ENCODE assay signal across 18 cellular contexts in the genomic region with DNA sequence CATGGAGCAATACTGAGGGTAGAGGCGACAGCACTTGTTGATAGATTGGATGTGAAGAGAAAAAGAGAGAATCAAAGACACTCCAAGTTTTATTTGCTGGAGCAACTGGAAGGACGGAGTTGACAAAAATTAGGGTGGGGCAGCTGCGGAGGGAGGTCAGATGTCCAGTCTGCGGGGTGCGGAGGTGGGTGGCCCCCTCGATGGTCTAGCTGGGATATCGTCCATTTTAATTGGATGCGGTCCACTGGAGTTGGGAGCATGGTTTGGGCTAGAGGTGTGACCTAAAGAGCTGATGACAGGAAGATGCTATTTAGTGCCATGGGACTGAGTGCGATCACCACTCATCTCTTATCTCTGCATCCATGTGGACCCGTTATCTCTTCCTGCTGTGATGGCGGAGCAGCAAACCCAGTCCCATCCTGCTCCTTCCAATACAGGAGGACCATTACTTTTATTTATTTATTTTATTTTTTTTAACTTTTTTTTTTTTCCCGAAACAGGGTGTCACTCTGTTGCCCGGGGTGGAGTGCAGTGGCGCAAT. TPM values are rescaled to one million over a fixed set of nuclear protein-coding genes. Genes with fewer than 3 reads are reported as not detected.
DNase-seq lines count a peak whose midpoint lies in the region; ATAC-seq, FAIRE-seq and TF ChIP-seq lines count a peak whose summit lies in the region.
"Had no signal": no experiment of that assay in that cellular context is flagged by ENCODE, and none has a peak within 500 bp of the region (broad histone marks: within the 10 kb centered on the region; RNA-seq: fewer than 3 reads in every experiment).

No MANE protein-coding gene starts in this region.

- no peaks in the 10 kb centered on the region for H3K4me1 ChIP-seq in astrocyte (ENCODE audit: insufficient read depth, low read length)
- no peaks in the 10 kb centered on the region for H3K4me1 ChIP-seq in effector memory CD4-positive, alpha-beta T cell (ENCODE audit: control insufficient read depth, insufficient read depth, low read length, poor library complexity, severe bottlenecking)

- DNase-seq in activated naive CD8-positive, alpha-beta T cell treated with anti-CD3 and anti-CD28 coated beads, Interleukin-2, amount 10 ng/mL, durations not matched to agents 7 days and 5 days, result peak; percentile 1
- no peak for DNase-seq in activated naive CD8-positive, alpha-beta T cell treated with anti-CD3 and anti-CD28 coated beads, Interleukin-2, amount 50 U/mL, for 24 hours
- DNase-seq in astrocyte (ENCODE audit: low read depth), result no peak
- DNase-seq in mesenteric fat pad (ENCODE audit: low spot score), result peak; percentile 53
- no peak for DNase-seq in effector memory CD4-positive, alpha-beta T cell
- DNase-seq: 8988T; Calu3; CD4-positive, alpha-beta memory T cell; DMS79 treated with DMSO at 0.1 percent for 48 hours; GF-D8; HCEC 1CT; HFFc6 had no signal

- H3K79me2 ChIP-seq in astrocyte (ENCODE audit: insufficient read depth, low read length), result no peaks in the 10 kb centered on the region

- H3K4me3 ChIP-seq in astrocyte (ENCODE audit: insufficient read depth, low read depth, low read length), result no peak overlapping the region
- no peak overlapping the region for H3K4me3 ChIP-seq in effector memory CD4-positive, alpha-beta T cell (ENCODE audit: insufficient read depth, low read depth, low read length, poor library complexity, severe bottlenecking)
- H3K4me3 ChIP-seq: BLaER1, GM23338 had no signal

- peaks cover 16% of the 10 kb centered on the region for H3K27me3 ChIP-seq in astrocyte (ENCODE audit: insufficient read depth, low read length)
- H3K27me3 ChIP-seq in effector memory CD4-positive, alpha-beta T cell (replicated peaks; ENCODE audit: control insufficient read depth, insufficient read depth, low read length, poor library complexity, severe bottlenecking), result peaks cover 3% of the 10 kb centered on the region
- H3K27me3 ChIP-seq: BLaER1 had no signal

- no peak overlapping the region for H2AFZ ChIP-seq in astrocyte (ENCODE audit: low read depth, low read length)
- H2AFZ ChIP-seq: GM23338 had no signal

- no peak overlapping the region for H3K4me2 ChIP-seq in astrocyte (ENCODE audit: low read length)
- H3K4me2 ChIP-seq: BLaER1, GM23338 had no signal

- H3K27me3 Mint-ChIP-seq in activated naive CD8-positive, alpha-beta T cell treated with anti-CD3 and anti-CD28 coated beads, Interleukin-2, amount 10 ng/mL, durations not matched to agents 7 days and 5 days, result peaks cover 12% of the 10 kb centered on the region
- H3K27me3 Mint-ChIP-seq in activated naive CD8-positive, alpha-beta T cell treated with anti-CD3 and anti-CD28 coated beads, Interleukin-2, amount 50 U/mL, for 24 hours, result peaks cover 25% of the 10 kb centered on the region
- H3K27me3 Mint-ChIP-seq in astrocyte (ENCODE audit: low read depth, unreplicated experiment), result peaks cover 66% of the 10 kb centered on the region

- H3K9ac ChIP-seq in astrocyte (ENCODE audit: low read length), result no peak overlapping the region
- H3K9ac ChIP-seq: BLaER1 had no signal

- no peak overlapping the region for H3K27ac Mint-ChIP-seq in activated naive CD8-positive, alpha-beta T cell treated with anti-CD3 and anti-CD28 coated beads, Interleukin-2, amount 10 ng/mL, durations not matched to agents 7 days and 5 days
- no peak overlapping the region for H3K27ac Mint-ChIP-seq in activated naive CD8-positive, alpha-beta T cell treated with anti-CD3 and anti-CD28 coated beads, Interleukin-2, amount 50 U/mL, for 24 hours
- peak overlapping the region; percentile 11 for H3K27ac Mint-ChIP-seq in astrocyte (ENCODE audit: unreplicated experiment)
- H3K27ac Mint-ChIP-seq: CD14-positive monocyte, GM23338, HFFc6 had no signal

- no peak for ATAC-seq in activated naive CD8-positive, alpha-beta T cell treated with anti-CD3 and anti-CD28 coated beads, Interleukin-2, amount 10 ng/mL, durations not matched to agents 7 days and 5 days (ENCODE audit: low read depth)
- ATAC-seq in activated naive CD8-positive, alpha-beta T cell treated with anti-CD3 and anti-CD28 coated beads, Interleukin-2, amount 50 U/mL, for 24 hours, result no peak
- ATAC-seq in GM21619 (IDR thresholded peaks at IDR 0.05; ENCODE audit: unreplicated experiment) (no peak), GM21528 (IDR thresholded peaks at IDR 0.05; ENCODE audit: low FRiP score, unreplicated experiment) (no peak)

- POLR2A ChIA-PET in activated naive CD8-positive, alpha-beta T cell treated with anti-CD3 and anti-CD28 coated beads, Interleukin-2, amount 10 ng/mL, durations not matched to agents 7 days and 5 days (lab: Charles Lee), result no interaction called here

- no peaks in the 10 kb centered on the region for H4K20me1 ChIP-seq in astrocyte (ENCODE audit: insufficient read depth, low read length)
- H4K20me1 ChIP-seq: BLaER1 had no signal

- H3K9me3 Mint-ChIP-seq in activated naive CD8-positive, alpha-beta T cell treated with anti-CD3 and anti-CD28 coated beads, Interleukin-2, amount 10 ng/mL, durations not matched to agents 7 days and 5 days, result no peaks in the 10 kb centered on the region
- no peaks in the 10 kb centered on the region for H3K9me3 Mint-ChIP-seq in activated naive CD8-positive, alpha-beta T cell treated with anti-CD3 and anti-CD28 coated beads, Interleukin-2, amount 50 U/mL, for 24 hours
- peaks cover 6% of the 10 kb centered on the region for H3K9me3 Mint-ChIP-seq in astrocyte (ENCODE audit: unreplicated experiment)
- H3K9me3 Mint-ChIP-seq: CD4-positive, alpha-beta memory T cell; HFFc6 had no signal

- no peak for FAIRE-seq in astrocyte (lab: Jason Lieb, UNC)
- FAIRE-seq: H54 had no signal

- TF ChIP-seq CTCF in astrocyte (IDR thresholded peaks at IDR 0.05; ENCODE audit: insufficient read depth, low read depth, low read length), result no peak

- no peaks in the 10 kb centered on the region for H3K36me3 Mint-ChIP-seq in activated naive CD8-positive, alpha-beta T cell treated with anti-CD3 and anti-CD28 coated beads, Interleukin-2, amount 10 ng/mL, durations not matched to agents 7 days and 5 days
- H3K36me3 Mint-ChIP-seq in activated naive CD8-positive, alpha-beta T cell treated with anti-CD3 and anti-CD28 coated beads, Interleukin-2, amount 50 U/mL, for 24 hours (ENCODE audit: low read depth), result no peaks in the 10 kb centered on the region
- no peaks in the 10 kb centered on the region for H3K36me3 Mint-ChIP-seq in astrocyte (ENCODE audit: low read depth, unreplicated experiment)
- H3K36me3 Mint-ChIP-seq: CD14-positive monocyte had no signal

- no peaks in the 10 kb centered on the region for H3K36me3 ChIP-seq in astrocyte (ENCODE audit: insufficient read depth, low read length)
- H3K36me3 ChIP-seq in effector memory CD4-positive, alpha-beta T cell (ENCODE audit: control insufficient read depth, insufficient read depth, low read length), result no peaks in the 10 kb centered on the region
- H3K36me3 ChIP-seq: BLaER1 had no signal

- H3K9me3 ChIP-seq in astrocyte (ENCODE audit: insufficient read depth, low read depth, low read length), result no peaks in the 10 kb centered on the region
- no peaks in the 10 kb centered on the region for H3K9me3 ChIP-seq in effector memory CD4-positive, alpha-beta T cell (ENCODE audit: control insufficient read depth, low read length)
- H3K9me3 ChIP-seq: BLaER1 had no signal

- no peak overlapping the region for H3K4me3 Mint-ChIP-seq in activated naive CD8-positive, alpha-beta T cell treated with anti-CD3 and anti-CD28 coated beads, Interleukin-2, amount 10 ng/mL, durations not matched to agents 7 days and 5 days
- no peak overlapping the region for H3K4me3 Mint-ChIP-seq in activated naive CD8-positive, alpha-beta T cell treated with anti-CD3 and anti-CD28 coated beads, Interleukin-2, amount 50 U/mL, for 24 hours
- H3K4me3 Mint-ChIP-seq in astrocyte (ENCODE audit: unreplicated experiment), result no peak overlapping the region
- H3K4me3 Mint-ChIP-seq: CD14-positive monocyte; CD4-positive, alpha-beta memory T cell; GM23338; HFFc6 had no signal

- H3K4me1 Mint-ChIP-seq in activated naive CD8-positive, alpha-beta T cell treated with anti-CD3 and anti-CD28 coated beads, Interleukin-2, amount 10 ng/mL, durations not matched to agents 7 days and 5 days, result no peaks in the 10 kb centered on the region
- H3K4me1 Mint-ChIP-seq in activated naive CD8-positive, alpha-beta T cell treated with anti-CD3 and anti-CD28 coated beads, Interleukin-2, amount 50 U/mL, for 24 hours, result no peaks in the 10 kb centered on the region
- no peaks in the 10 kb centered on the region for H3K4me1 Mint-ChIP-seq in astrocyte (ENCODE audit: low read depth, unreplicated experiment)
- H3K4me1 Mint-ChIP-seq: CD14-positive monocyte had no signal

- no peak overlapping the region for H3K27ac ChIP-seq in astrocyte (ENCODE audit: low read depth, low read length)
- no peak overlapping the region for H3K27ac ChIP-seq in effector memory CD4-positive, alpha-beta T cell (ENCODE audit: insufficient read depth, low read length, poor library complexity, severe bottlenecking)
- H3K27ac ChIP-seq: BLaER1 had no signal

RNA-seq across cellular contexts. Expression of a gene that starts 48.3 kb away (rescaled TPM):
- total RNA-seq in activated naive CD8-positive, alpha-beta T cell treated with anti-CD3 and anti-CD28 coated beads, Interleukin-2, amount 10 ng/mL, durations not matched to agents 7 days and 5 days, result 10 to 100 TPM; 53.8 to 54.4 TPM
- 12.6 and 16.9 TPM in 2 replicates for total RNA-seq in astrocyte
- total RNA-seq in mesenteric fat pad, result 16.9 TPM

Comparison
In these comparisons a context has a peak if more than half of its experiments do, and no peak if none do; other contexts are left out.
1. DNase-seq: peak in activated naive CD8-positive, alpha-beta T cell treated with anti-CD3 and anti-CD28 coated beads, Interleukin-2, amount 10 ng/mL, durations not matched to agents 7 days and 5 days (single experiment) and mesenteric fat pad (single experiment); none in activated naive CD8-positive, alpha-beta T cell treated with anti-CD3 and anti-CD28 coated beads, Interleukin-2, amount 50 U/mL, for 24 hours (single experiment), astrocyte (single experiment) and effector memory CD4-positive, alpha-beta T cell (0 of 3).